Comparison of ENCODE assay signal across 1 cellular context in the genomic region with DNA sequence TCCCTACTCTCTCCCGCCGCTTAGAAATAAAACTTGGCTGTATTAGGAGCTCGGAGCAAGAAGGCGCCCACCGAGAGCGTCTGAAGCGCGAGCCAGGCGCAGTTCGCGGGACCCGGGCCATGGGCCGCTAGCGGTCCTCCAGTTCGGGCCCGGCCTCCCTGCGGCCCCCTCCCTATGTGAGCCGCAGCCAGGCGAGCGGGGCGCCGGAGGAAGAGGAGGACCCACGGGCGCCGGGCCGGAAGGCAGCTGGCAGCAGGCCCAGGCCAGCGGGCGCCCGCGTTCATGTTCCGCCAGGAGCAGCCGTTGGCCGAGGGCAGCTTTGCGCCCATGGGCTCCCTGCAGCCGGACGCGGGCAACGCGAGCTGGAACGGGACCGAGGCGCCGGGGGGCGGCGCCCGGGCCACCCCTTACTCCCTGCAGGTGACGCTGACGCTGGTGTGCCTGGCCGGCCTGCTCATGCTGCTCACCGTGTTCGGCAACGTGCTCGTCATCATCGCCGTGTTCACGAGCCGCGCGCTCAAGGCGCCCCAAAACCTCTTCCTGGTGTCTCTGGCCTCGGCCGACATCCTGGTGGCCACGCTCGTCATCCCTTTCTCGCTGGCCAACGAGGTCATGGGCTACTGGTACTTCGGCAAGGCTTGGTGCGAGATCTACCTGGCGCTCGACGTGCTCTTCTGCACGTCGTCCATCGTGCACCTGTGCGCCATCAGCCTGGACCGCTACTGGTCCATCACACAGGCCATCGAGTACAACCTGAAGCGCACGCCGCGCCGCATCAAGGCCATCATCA.
TF ChIP-seq lines count a peak whose summit lies in the region.

No MANE protein-coding gene starts in this region.

TF ChIP-seq in IMR-90, 13 proteins besides CTCF, POLR2A, EP300 and RAD21:
- TF ChIP-seq SMC3 (IDR thresholded peaks at IDR 0.05; ENCODE audit: low read depth, low read length) (no peak), FOS (IDR thresholded peaks at IDR 0.05; ENCODE audit: low read depth, low read length) (no peak), NFE2L2 (IDR thresholded peaks at IDR 0.05; ENCODE audit: low read depth, low read length) (no peak)
- TF ChIP-seq, protein P1, sequence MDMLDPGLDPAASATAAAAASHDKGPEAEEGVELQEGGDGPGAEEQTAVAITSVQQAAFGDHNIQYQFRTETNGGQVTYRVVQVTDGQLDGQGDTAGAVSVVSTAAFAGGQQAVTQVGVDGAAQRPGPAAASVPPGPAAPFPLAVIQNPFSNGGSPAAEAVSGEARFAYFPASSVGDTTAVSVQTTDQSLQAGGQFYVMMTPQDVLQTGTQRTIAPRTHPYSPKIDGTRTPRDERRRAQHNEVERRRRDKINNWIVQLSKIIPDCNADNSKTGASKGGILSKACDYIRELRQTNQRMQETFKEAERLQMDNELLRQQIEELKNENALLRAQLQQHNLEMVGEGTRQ (IDR thresholded peaks at IDR 0.05; ENCODE audit: low read depth, low read length) = no peak
